Comparison of ENCODE assay signal across 23 cellular contexts in the genomic region with DNA sequence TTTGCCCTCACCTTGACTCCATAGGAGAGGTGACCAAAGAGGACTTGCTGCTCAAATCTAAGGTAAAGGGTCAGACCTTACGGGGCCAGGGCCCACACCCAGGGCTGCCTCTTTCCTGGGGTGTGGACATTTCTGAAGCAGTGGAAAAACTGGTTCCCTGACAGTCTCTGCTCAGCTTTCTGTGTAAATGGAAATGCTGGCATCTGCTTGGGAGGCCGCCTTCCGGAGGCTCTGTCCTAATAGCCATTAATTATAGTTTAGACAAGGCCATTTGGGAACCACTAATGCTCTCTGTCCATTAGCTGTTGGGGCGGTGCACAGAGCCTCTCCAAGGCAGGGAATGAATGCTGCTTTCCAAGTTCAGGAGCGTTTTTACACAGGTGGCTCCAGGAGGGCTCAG. TPM values are rescaled to one million over a fixed set of nuclear protein-coding genes. Genes with fewer than 3 reads are reported as not detected.
DNase-seq lines count a peak whose midpoint lies in the region; TF ChIP-seq lines count a peak whose summit lies in the region.
"Had no signal": no experiment of that assay in that cellular context is flagged by ENCODE, and none has a peak within 500 bp of the region (broad histone marks: within the 10 kb centered on the region; RNA-seq: fewer than 3 reads in every experiment).

No MANE protein-coding gene starts in this region.

- DNase-seq in HL-60 (ENCODE audit: low read depth in 1 of 2, low spot score in 1 of 2) (no peak), PC-9 (peak; percentile 45 to 83), glutamatergic neuron (peak; percentile 68), NCI-H2107 (lab: John Stamatoyannopoulos, UW) (no peak), HFFc6 (no peak)
- no peak for DNase-seq in stimulated activated CD4-positive, alpha-beta T cell treated with anti-CD3 and anti-CD28 coated beads, Interleukin-15, amount 100 ng/mL, for 24 hours
- DNase-seq: activated CD4-positive, alpha-beta T cell treated with anti-CD3 and anti-CD28 coated beads, Interleukin-2, amount 10 ng/mL, durations not matched to agents 24 days and 14 days; caudate nucleus; CD4-positive, alpha-beta memory T cell; dermis blood vessel endothelial cell; DMS153; GM23248; left lung; mesendoderm; NCI-H146; NCI-H2171 treated with DMSO at 0.1 percent for 48 hours; NCI-H526; occipital lobe; stimulated activated CD4-positive, alpha-beta T cell treated with anti-CD3 and anti-CD28 coated beads, Interleukin-1b, Interleukin-23, amount 100 ng/mL, for 48 hours; T-helper 2 cell had no signal

- H3K4me1 Mint-ChIP-seq in glutamatergic neuron (ENCODE audit: low read depth, unreplicated experiment), result peaks cover 45% of the 10 kb centered on the region
- H3K4me1 Mint-ChIP-seq in HFFc6 (ENCODE audit: low read depth), result no peaks in the 10 kb centered on the region

- TF ChIP-seq CTCF in HL-60 (IDR thresholded peaks at IDR 0.05; ENCODE audit: insufficient read depth, low read length) (no peak), PC-9 (conservative IDR thresholded peaks at IDR 0.05) (no peak), glutamatergic neuron (IDR thresholded peaks at IDR 0.05; ENCODE audit: partially characterized antibody, unreplicated experiment) (no peak), HFFc6 (IDR thresholded peaks at IDR 0.05) (no peak)

- peak overlapping the region; percentile 37 for H3K4me2 ChIP-seq in PC-9

- H3K9me3 ChIP-seq in PC-9 (ENCODE audit: insufficient read depth, low read depth), result no peaks in the 10 kb centered on the region; the same call in 1 of the 2 replicates
- no peaks in the 10 kb centered on the region for H3K9me3 ChIP-seq in stomach smooth muscle (ENCODE audit: control insufficient read depth in 2 of 2, low read length in 2 of 2)
- H3K9me3 ChIP-seq: left lung had no signal

- no peaks in the 10 kb centered on the region for H4K20me1 ChIP-seq in PC-9 (ENCODE audit: insufficient read depth)

- H3K4me3 Mint-ChIP-seq in glutamatergic neuron (ENCODE audit: unreplicated experiment) (peak overlapping the region; percentile 79), HFFc6 (no peak overlapping the region)
- H3K4me3 Mint-ChIP-seq: activated CD4-positive, alpha-beta T cell treated with anti-CD3 and anti-CD28 coated beads, Interleukin-2, amount 10 ng/mL, durations not matched to agents 24 days and 14 days; activated naive CD8-positive, alpha-beta T cell; CD4-positive, alpha-beta memory T cell had no signal

- CTCF ChIA-PET in PC-9 (lab: Charles Lee), result interaction anchor here (1.2 kb wide), 1 partner anchor 11 kb away, joined by 3 read pairs; no protein-coding TSS in a partner anchor

- H3K4me1 ChIP-seq in PC-9 (replicated peaks; ENCODE audit: insufficient read depth) (peaks cover 24% of the 10 kb centered on the region), stomach smooth muscle (ENCODE audit: control insufficient read depth, insufficient read depth, low read length) (peaks cover 38% of the 10 kb centered on the region)

- H3K9me3 Mint-ChIP-seq in glutamatergic neuron (ENCODE audit: unreplicated experiment) (peaks cover 16% of the 10 kb centered on the region), HFFc6 (no peaks in the 10 kb centered on the region)
- H3K9me3 Mint-ChIP-seq: activated CD4-positive, alpha-beta T cell treated with anti-CD3 and anti-CD28 coated beads, Interleukin-2, amount 10 ng/mL, durations not matched to agents 24 days and 14 days; CD4-positive, alpha-beta memory T cell had no signal

- H3K27ac ChIP-seq in HL-60 (replicated peaks) (peak overlapping the region; percentile 68), PC-9 (peak overlapping the region; percentile 15), stomach smooth muscle (ENCODE audit: low read length) (peak overlapping the region; percentile 87)
- H3K27ac ChIP-seq: GM23248, SK-N-MC had no signal

- peak overlapping the region; percentile 39 to 42 for H3K9ac ChIP-seq in stomach smooth muscle (ENCODE audit: low read length in 2 of 2)
- H3K9ac ChIP-seq: GM23248 had no signal

- no peaks in the 10 kb centered on the region for H3K79me2 ChIP-seq in PC-9 (ENCODE audit: low read depth)

- H3K36me3 ChIP-seq in PC-9 (ENCODE audit: low read depth) (no peaks in the 10 kb centered on the region), stomach smooth muscle (ENCODE audit: control insufficient read depth in 2 of 2, insufficient read depth in 2 of 2, low read length in 2 of 2) (peaks cover 17 to 34% of the 10 kb centered on the region in 2 donors)

- POLR2A ChIA-PET in PC-9 (lab: Charles Lee; ENCODE audit: unreplicated experiment), result interaction anchor here (0.6 kb wide), 1 partner anchor 213 kb away, joined by 43 read pairs; no protein-coding TSS in a partner anchor

- H2AFZ ChIP-seq in PC-9, result no peak overlapping the region
- H2AFZ ChIP-seq: GM23248 had no signal

- BruUV-seq in PC-9 (replicated peaks; lab: Mats Ljungman, UMichigan), result no TSS peak

- H3K36me3 Mint-ChIP-seq in glutamatergic neuron (ENCODE audit: unreplicated experiment) (peaks cover 7% of the 10 kb centered on the region), HFFc6 (ENCODE audit: low read depth) (peaks cover 28% of the 10 kb centered on the region)

- H3K27me3 ChIP-seq in HL-60 (ENCODE audit: insufficient read depth, poor library complexity, severe bottlenecking) (no peaks in the 10 kb centered on the region), PC-9 (ENCODE audit: insufficient read depth, low read depth) (no peaks in the 10 kb centered on the region), stomach smooth muscle (ENCODE audit: control insufficient read depth in 1 of 2, insufficient read depth in 2 of 2, low read length in 2 of 2) (no peaks in the 10 kb centered on the region)
- H3K27me3 ChIP-seq: left lung had no signal

- H3F3A ChIP-seq in PC-9 (ENCODE audit: insufficient read depth, low read depth), result peaks cover 18% of the 10 kb centered on the region

- H3K27ac Mint-ChIP-seq in glutamatergic neuron (ENCODE audit: unreplicated experiment) (peak overlapping the region; percentile 98), HFFc6 (no peak overlapping the region)

- intact Hi-C loops in PC-9 (cut with micrococcal nuclease; ENCODE audit: unreplicated experiment), result no loop called here

- H3K4me3 ChIP-seq in HL-60 (replicated peaks; ENCODE audit: insufficient read depth, low read length) (no peak overlapping the region), PC-9 (no peak overlapping the region), stomach smooth muscle (ENCODE audit: low read length in 2 of 2) (no peak overlapping the region)
- H3K4me3 ChIP-seq: GM23248, left lung, SK-N-MC had no signal

- H3K9me2 ChIP-seq in PC-9 (ENCODE audit: insufficient read depth), result no peaks in the 10 kb centered on the region

- peaks cover 8% of the 10 kb centered on the region for H3K27me3 Mint-ChIP-seq in glutamatergic neuron (ENCODE audit: unreplicated experiment)
- no peaks in the 10 kb centered on the region; the same call in 1 of the 2 replicates for H3K27me3 Mint-ChIP-seq in HFFc6 (ENCODE audit: insufficient read depth)
- H3K27me3 Mint-ChIP-seq: activated CD4-positive, alpha-beta T cell treated with anti-CD3 and anti-CD28 coated beads, Interleukin-2, amount 10 ng/mL, durations not matched to agents 24 days and 14 days; activated naive CD8-positive, alpha-beta T cell; CD4-positive, alpha-beta memory T cell had no signal

RNA-seq across cellular contexts. Expression of a gene that starts 17.3 kb away (rescaled TPM):
- total RNA-seq in PC-9 (2021), result 22.1 and 27.8 TPM in 2 replicates
- 93.5 TPM for total RNA-seq in glutamatergic neuron (ENCODE audit: unreplicated experiment)
- total RNA-seq in HFFc6 (2021; fragmentation: NEBNext Ultra II Directional; extraction: Animal tissue kit (Norgen Biotek cat#: 25700)), result 10 to 100 TPM; 24.1 to 35.4 (median 26.2) TPM

RNA-seq across cellular contexts. Expression of a gene that starts 17.5 kb away (rescaled TPM):
- total RNA-seq in PC-9 (2021), result 39.2 and 51.7 TPM in 2 replicates
- total RNA-seq in glutamatergic neuron (ENCODE audit: unreplicated experiment), result 46.1 TPM
- 10 to 100 TPM; 42.8 to 52.7 (median 48.5) TPM for total RNA-seq in HFFc6 (2021; fragmentation: NEBNext Ultra II Directional; extraction: Animal tissue kit (Norgen Biotek cat#: 25700))

RNA-seq across cellular contexts. Expression of a gene that starts 28.6 kb away (rescaled TPM):
- total RNA-seq in PC-9 (2021) (33.8 and 43.5 TPM in 2 replicates), glutamatergic neuron (ENCODE audit: unreplicated experiment) (42.3 TPM)
- total RNA-seq in HFFc6 (2021; fragmentation: NEBNext Ultra II Directional; extraction: Animal tissue kit (Norgen Biotek cat#: 25700)), result 10 to 100 TPM; 59.1 to 70.5 (median 67.1) TPM

RNA-seq across cellular contexts. Expression of a gene that starts 49.6 kb away (rescaled TPM):
- total RNA-seq in PC-9 (2021) (26.5 and 30.5 TPM in 2 replicates), glutamatergic neuron (ENCODE audit: unreplicated experiment) (33.5 TPM)
- 10 to 100 TPM; 31.6 to 43.1 (median 36.1) TPM for total RNA-seq in HFFc6 (2021; fragmentation: NEBNext Ultra II Directional; extraction: Animal tissue kit (Norgen Biotek cat#: 25700))

Comparison
In these comparisons a context has a peak if more than half of its experiments do, and no peak if none do; other contexts are left out.
1. DNase-seq: peak in PC-9 (2 of 2) and glutamatergic neuron (single experiment); none in HL-60 (0 of 2), stimulated activated CD4-positive, alpha-beta T cell treated with anti-CD3 and anti-CD28 coated beads, Interleukin-15, amount 100 ng/mL, for 24 hours (single experiment), NCI-H2107 (single experiment) and HFFc6 (single experiment).
2. H3K27ac ChIP-seq: peak in every context shown above with its lines; median percentile 87 in stomach smooth muscle; 68 in HL-60; 15 in PC-9.